9 cellular contexts compared by ENCODE assay signal in the genomic region with DNA sequence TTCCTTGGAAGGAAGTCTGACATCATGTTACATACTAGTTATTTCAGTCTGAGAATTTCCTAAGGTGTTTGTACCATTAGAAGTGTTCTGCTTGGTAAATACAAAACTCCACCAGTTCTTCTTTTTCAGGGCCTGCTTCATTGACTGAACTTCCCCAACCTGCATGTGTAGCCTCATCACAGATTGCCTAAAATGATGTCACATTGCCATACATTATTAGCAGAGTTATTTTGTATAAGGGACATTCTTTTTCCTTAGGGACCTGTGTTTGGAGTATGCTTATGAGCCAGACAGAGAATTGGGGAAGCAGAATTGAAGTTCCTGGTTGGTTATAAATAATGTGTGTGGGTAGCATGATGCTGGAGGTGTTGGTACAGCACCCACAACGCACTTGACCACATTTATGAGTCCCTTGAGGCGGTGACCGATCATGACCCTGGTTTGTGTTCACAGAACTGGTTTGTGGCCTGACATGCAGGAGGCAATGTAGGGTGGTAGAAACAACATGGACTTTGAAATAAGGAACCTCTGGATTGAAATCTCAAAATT. TPM values are rescaled to one million over a fixed set of nuclear protein-coding genes. Genes with fewer than 3 reads are reported as not detected.
A peak's percentile ranks its signal among the peaks of the same experiment; 100 is the strongest.
DNase-seq lines count a peak whose midpoint lies in the region; ATAC-seq and TF ChIP-seq lines count a peak whose summit lies in the region.
"Had no signal": no experiment of that assay in that cellular context is flagged by ENCODE, and none has a peak within 500 bp of the region (broad histone marks: within the 10 kb centered on the region; RNA-seq: fewer than 3 reads in every experiment).

No MANE protein-coding gene starts in this region.

- H3K36me3 ChIP-seq in DOHH2 (ENCODE audit: control insufficient read depth, low read length) (no peaks in the 10 kb centered on the region), Panc1 (ENCODE audit: control insufficient read depth, insufficient read depth, low read length) (no peaks in the 10 kb centered on the region), HAP-1 (replicated peaks) (no peaks in the 10 kb centered on the region)

- H3K4me1 ChIP-seq in DOHH2 (ENCODE audit: control insufficient read depth, low read length) (peaks cover 63% of the 10 kb centered on the region), Panc1 (ENCODE audit: control insufficient read depth, insufficient read depth, low read length) (peaks cover 16% of the 10 kb centered on the region), HAP-1 (no peaks in the 10 kb centered on the region)

- peaks cover 4% of the 10 kb centered on the region for H3K4me1 Mint-ChIP-seq in endothelial cell (ENCODE audit: unreplicated experiment)

- H4K20me1 ChIP-seq in DOHH2 (ENCODE audit: control insufficient read depth, insufficient read depth, low read depth, low read length) = no peaks in the 10 kb centered on the region

- no peaks in the 10 kb centered on the region for H3K79me2 ChIP-seq in DOHH2 (ENCODE audit: control insufficient read depth, low read length)

- H3K9me2 ChIP-seq in DOHH2 (replicated peaks; ENCODE audit: control insufficient read depth, low read length) = no peaks in the 10 kb centered on the region

- H3K27me3 Mint-ChIP-seq in endothelial cell (ENCODE audit: unreplicated experiment) = no peaks in the 10 kb centered on the region

- POLR2A ChIA-PET in Panc1 (lab: Charles Lee) = no interaction called here

- DNase-seq in Panc1 (ENCODE audit: low read depth, low spot score) = no peak
- no peak for DNase-seq in GM19238 (ENCODE audit: insufficient read length, low spot score)
- no peak for DNase-seq in endothelial cell (ENCODE audit: low spot score)
- no peak for DNase-seq in HAP-1 (ENCODE audit: low spot score in 2 of 2)
- DNase-seq in effector CD8-positive, alpha-beta T cell (lab: John Stamatoyannopoulos, UW) = no peak
- DNase-seq: endodermal cell had no signal

- no peaks in the 10 kb centered on the region for H3K36me3 Mint-ChIP-seq in endothelial cell (ENCODE audit: low read depth, unreplicated experiment)

- H3K27ac Mint-ChIP-seq in endothelial cell (ENCODE audit: unreplicated experiment) = no peak overlapping the region
- H3K27ac Mint-ChIP-seq: endodermal cell had no signal

- H3K4me3 ChIP-seq in DOHH2 (ENCODE audit: low read length) (peak overlapping the region; percentile 4; the same call in 1 of the 2 replicates), Panc1 (ENCODE audit: low read depth in 2 of 2, low read length in 2 of 2) (no peak overlapping the region), HAP-1 (no peak overlapping the region)

- peak; percentile 59 for ATAC-seq in GM19455 (IDR thresholded peaks at IDR 0.05; ENCODE audit: unreplicated experiment)
- ATAC-seq in HG03097 (IDR thresholded peaks at IDR 0.05; ENCODE audit: low FRiP score, unreplicated experiment) = peak; percentile 80
- no peak for ATAC-seq in Panc1

- TF ChIP-seq CTCF in DOHH2 (IDR thresholded peaks at IDR 0.05; ENCODE audit: low read depth, low read length, poor library complexity, severe bottlenecking) = no peak
- no peak for TF ChIP-seq CTCF in Panc1 (IDR thresholded peaks at IDR 0.05)
- no peak for TF ChIP-seq CTCF in endothelial cell (IDR thresholded peaks at IDR 0.05; ENCODE audit: unreplicated experiment)

- BruUV-seq in Panc1 (replicated peaks; lab: Mats Ljungman, UMichigan) = no TSS peak

- intact Hi-C loops in Panc1 (cut with micrococcal nuclease; ENCODE audit: unreplicated experiment) = no loop called here

- H3K27ac ChIP-seq in DOHH2 (ENCODE audit: low read depth, low read length) (peak overlapping the region; percentile 60), Panc1 (ENCODE audit: low read length) (peak overlapping the region; percentile 62; the same call in 1 of the 2 replicates)

- H3K9me3 ChIP-seq in DOHH2 (ENCODE audit: control insufficient read depth, insufficient read depth, low read length) = 0 out of 2 replicates have a peak, but pooled peaks cover 3% of the 10 kb centered on the region
- H3K9me3 ChIP-seq in Panc1 (ENCODE audit: control insufficient read depth, insufficient read depth, low read depth, low read length) = no peaks in the 10 kb centered on the region
- H3K9me3 ChIP-seq in HAP-1 = no peaks in the 10 kb centered on the region

- CTCF ChIA-PET in Panc1 (lab: Charles Lee) = no interaction called here

- 0 out of 2 replicates have a peak, but pooled peaks cover 3% of the 10 kb centered on the region for H3F3A ChIP-seq in DOHH2 (ENCODE audit: control insufficient read depth, insufficient read depth)

- H3K27me3 ChIP-seq in DOHH2 (ENCODE audit: control insufficient read depth, low read length) (no peaks in the 10 kb centered on the region), Panc1 (ENCODE audit: control insufficient read depth, insufficient read depth, low read length) (no peaks in the 10 kb centered on the region), HAP-1 (ENCODE audit: low read depth) (no peaks in the 10 kb centered on the region)

- in situ Hi-C loops in Panc1 (cut with HindIII; ENCODE audit: low pct_unique_long_range_greater_than_20kb, low sequenced_read_pairs) (no loop called here), HAP-1 (cut with MboI; ENCODE audit: low sequenced_read_pairs) (no loop called here)

- H3K9me3 Mint-ChIP-seq in endothelial cell (ENCODE audit: unreplicated experiment) = no peaks in the 10 kb centered on the region
- H3K9me3 Mint-ChIP-seq: endodermal cell had no signal

- no peak overlapping the region for H3K4me3 Mint-ChIP-seq in endothelial cell (ENCODE audit: unreplicated experiment)
- H3K4me3 Mint-ChIP-seq: endodermal cell had no signal

- peak overlapping the region; percentile 57 for H3K4me2 ChIP-seq in DOHH2 (ENCODE audit: low read length)

RNA-seq across cellular contexts. Expression of a gene that starts 16.4 kb away (rescaled TPM):
- total RNA-seq in Panc1 (2021; ENCODE audit: unreplicated experiment) = 2.7 TPM
- 1.7 TPM for polyA plus RNA-seq in Panc1 (2012; ENCODE audit: insufficient read length)
- not detected for total RNA-seq in endothelial cell (ENCODE audit: unreplicated experiment)
- total RNA-seq: endodermal cell had no signal
